In genomic region chr11:78577495-78577894, GRCh38 we compare ENCODE assay signal across 24 cellular contexts.
"Had no signal": no experiment of that assay in that cellular context is flagged by ENCODE, and none has a peak within 500 bp of the region (broad histone marks: within the 10 kb centered on the region; RNA-seq: fewer than 3 reads in every experiment).

No MANE protein-coding gene starts in this region.

- H3K4me3 Mint-ChIP-seq: activated CD8-positive, alpha-beta T cell treated with anti-CD3 and anti-CD28 coated beads, Interleukin-2, amount 10 ng/mL, durations not matched to agents 7 days and 5 days; T-cell had no signal

- H3K27ac ChIP-seq: hepatocyte, lower lobe of right lung, ovary, prostate gland, spleen, thoracic aorta, upper lobe of right lung had no signal

- H3K27ac Mint-ChIP-seq: activated CD8-positive, alpha-beta T cell treated with anti-CD3 and anti-CD28 coated beads, Interleukin-2, amount 10 ng/mL, durations not matched to agents 7 days and 5 days; activated naive CD4-positive, alpha-beta T cell treated with anti-CD3 and anti-CD28 coated beads, Interleukin-2, amount 50 U/mL, for 72 hours; brain; immature natural killer cell; T-cell had no signal

- H3K9me3 ChIP-seq: ovary, prostate gland, thoracic aorta had no signal

- DNase-seq: activated CD4-positive, alpha-beta T cell treated with anti-CD3 and anti-CD28 coated beads, Interleukin-2, amount 50 U/mL, for 1 hour; activated CD8-positive, alpha-beta T cell treated with anti-CD3 and anti-CD28 coated beads, Interleukin-2, amount 10 ng/mL, durations not matched to agents 7 days and 5 days; activated gamma-delta T cell treated with Interleukin-2 at 50 U/mL for 16 hours; aorta; effector CD4-positive, alpha-beta T cell; foreskin melanocyte; immature natural killer cell; lower lobe of right lung; mesendoderm; mucosa of descending colon; ovary; spleen; stimulated activated CD4-positive, alpha-beta T cell treated with anti-CD3 and anti-CD28 coated beads, Interleukin-4, amount 100 ng/mL, for 24 hours; stimulated activated naive CD4-positive, alpha-beta T cell treated with Interleukin-2 at 50 U/mL for 16 hours; T-cell; T-helper 9 cell; upper lobe of right lung had no signal

- H3K27me3 ChIP-seq: hepatocyte, ovary, spleen, upper lobe of right lung had no signal

- H3K4me1 ChIP-seq: prostate gland had no signal

- H3K4me3 ChIP-seq: hepatocyte, lower lobe of right lung, mucosa of descending colon, ovary, prostate gland, spleen, thoracic aorta, upper lobe of right lung had no signal

- H3K4me2 ChIP-seq: hepatocyte had no signal

- H3K36me3 ChIP-seq: lower lobe of right lung, ovary, prostate gland, spleen, thoracic aorta, upper lobe of right lung had no signal

- H2AFZ ChIP-seq: hepatocyte had no signal

- ATAC-seq: activated CD4-positive, CD25-positive, alpha-beta regulatory T cell treated with anti-CD3 and anti-CD28 coated beads, Interleukin-2, amount 50 U/mL, for 24 hours; activated CD8-positive, alpha-beta T cell treated with anti-CD3 and anti-CD28 coated beads, Interleukin-2, amount 10 ng/mL, durations not matched to agents 7 days and 5 days; activated naive CD4-positive, alpha-beta T cell treated with anti-CD3 and anti-CD28 coated beads, Interleukin-2, amount 50 U/mL, for 72 hours; left lobe of liver; lower lobe of right lung; mucosa of descending colon; T-cell; upper lobe of right lung had no signal
